ENCODE assay signal across 8 cellular contexts in the genomic region with DNA sequence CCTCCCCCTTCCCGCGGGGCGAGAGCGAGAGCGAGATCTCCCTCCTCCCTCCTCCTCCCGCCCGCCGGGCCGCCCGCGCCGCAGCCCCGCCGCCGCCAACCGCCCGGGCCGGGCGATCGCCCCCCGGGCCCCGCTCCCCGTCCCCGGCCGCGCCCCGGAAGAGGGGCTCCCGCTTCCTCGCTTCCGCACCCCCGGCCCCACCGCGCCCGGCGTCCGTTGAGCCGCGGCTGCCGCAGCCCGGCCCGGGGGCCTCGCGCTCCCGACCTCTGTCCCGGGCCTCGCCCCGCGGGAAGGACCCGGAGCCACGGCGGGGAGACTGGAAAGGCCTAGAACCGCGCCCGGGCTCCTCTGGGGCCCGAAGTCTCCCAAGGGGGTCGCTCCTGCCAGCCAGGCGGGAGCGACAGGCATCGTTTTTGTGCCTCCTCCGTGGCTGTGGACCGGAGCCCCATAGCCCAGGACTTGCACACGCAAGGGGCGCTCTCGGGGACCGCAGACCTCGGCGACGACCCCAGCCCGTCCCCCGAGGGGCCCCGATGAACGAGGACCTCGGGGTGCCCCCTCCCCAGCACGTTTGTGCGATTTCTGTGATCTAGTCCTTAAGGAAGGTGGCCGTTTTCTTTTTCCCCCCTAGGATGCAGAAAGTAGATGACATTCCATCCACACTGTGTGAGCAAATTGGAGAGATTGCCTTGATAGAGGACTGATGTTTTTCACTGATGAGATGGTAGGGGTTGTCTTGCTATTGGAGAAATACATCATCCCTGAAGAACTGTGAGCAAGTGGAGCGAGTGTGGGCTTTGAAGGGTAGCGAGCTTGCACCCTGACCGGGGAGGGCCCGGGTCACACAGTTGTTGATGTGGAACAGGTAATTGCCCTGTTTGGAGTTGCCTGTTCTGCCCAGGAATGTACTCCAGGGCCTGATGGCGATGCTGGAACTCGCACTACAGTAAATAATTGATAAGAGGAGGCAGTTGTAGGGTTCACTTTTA. TPM values are rescaled to one million over a fixed set of nuclear protein-coding genes. Genes with fewer than 3 reads are reported as not detected.
DNase-seq lines count a peak whose midpoint lies in the region; ATAC-seq, FAIRE-seq and TF ChIP-seq lines count a peak whose summit lies in the region.

No MANE protein-coding gene starts in this region.

- peaks cover 10% of the 10 kb centered on the region for H3K4me1 ChIP-seq in GM23338 (ENCODE audit: insufficient read depth)
- peaks cover 24% of the 10 kb centered on the region for H3K4me1 ChIP-seq in OCI-LY3 (ENCODE audit: low read length)
- peaks cover 18% of the 10 kb centered on the region for H3K4me1 ChIP-seq in colonic mucosa
- H3K4me1 ChIP-seq in uterus: peaks cover 0 to 3% of the 10 kb centered on the region in 2 donors

- H2AFZ ChIP-seq in GM23338 (no peak overlapping the region), OCI-LY3 (ENCODE audit: low read depth, low read length) (no peak overlapping the region; the same call in 1 of the 2 replicates)

- H3K27ac ChIP-seq in GM23338 (ENCODE audit: low read depth): peak overlapping the region; percentile 95
- H3K27ac ChIP-seq in OCI-LY3 (ENCODE audit: low read length): peak overlapping the region; percentile 87
- H3K27ac ChIP-seq in colonic mucosa: peak overlapping the region; percentile 89
- H3K27ac ChIP-seq in uterus: peak overlapping the region; percentile 98 to 99

- H3K4me1 Mint-ChIP-seq in GM23338 (peaks cover 43% of the 10 kb centered on the region), mesothelial cell of epicardium (peaks cover 48% of the 10 kb centered on the region)

- H3K9me3 ChIP-seq in OCI-LY3 (ENCODE audit: insufficient read depth, low read length): no peaks in the 10 kb centered on the region
- no peaks in the 10 kb centered on the region for H3K9me3 ChIP-seq in colonic mucosa
- H3K9me3 ChIP-seq in uterus: no peaks in the 10 kb centered on the region

- H3K9me3 Mint-ChIP-seq in GM23338 (no peaks in the 10 kb centered on the region), mesothelial cell of epicardium (no peaks in the 10 kb centered on the region)

- TF ChIP-seq POLR2A in GM12891 (IDR thresholded peaks at IDR 0.05; ENCODE audit: low read depth, low read length) (peak; percentile 41; the same call in 1 of the 2 replicates), uterus (IDR thresholded peaks at IDR 0.05) (no peak)

- H3K4me2 ChIP-seq in GM23338 (peak overlapping the region; percentile 99), OCI-LY3 (ENCODE audit: low read length) (peak overlapping the region; percentile 99)

- H3K4me3 Mint-ChIP-seq in GM23338 (peak overlapping the region; percentile 96), mesothelial cell of epicardium (peak overlapping the region; percentile 98)

- 0 out of 2 replicates have a peak, but pooled peaks cover 9% of the 10 kb centered on the region for H3F3A ChIP-seq in GM23338 (replicated peaks; ENCODE audit: low read depth)

- H3K9me2 ChIP-seq in GM23338 (ENCODE audit: insufficient read depth): no peaks in the 10 kb centered on the region

- intact Hi-C loops in colonic mucosa (cut with DNase I): no loop called here
- intact Hi-C loops in uterus (cut with DNase I; ENCODE audit: low total_unique reads): no loop called here

- no peaks in the 10 kb centered on the region for H3K27me3 ChIP-seq in GM23338 (ENCODE audit: insufficient read depth)
- H3K27me3 ChIP-seq in OCI-LY3 (ENCODE audit: low read depth, low read length): no peaks in the 10 kb centered on the region
- no peaks in the 10 kb centered on the region for H3K27me3 ChIP-seq in colonic mucosa
- no peaks in the 10 kb centered on the region for H3K27me3 ChIP-seq in uterus

- DNase-seq in GM12891 (ENCODE audit: insufficient read length, low spot score): no peak
- peak; percentile 33 for DNase-seq in GM23338 (ENCODE audit: low spot score)
- peak; percentile 49 for DNase-seq in colonic mucosa
- DNase-seq in mesothelial cell of epicardium (ENCODE audit: low spot score in 2 of 2, unreplicated experiment in 2 of 2): no peak
- no peak for DNase-seq in uterus
- DNase-seq in COLO829 (ENCODE audit: low spot score): no peak

- peaks cover 51% of the 10 kb centered on the region for H3K79me2 ChIP-seq in GM23338 (replicated peaks; ENCODE audit: insufficient read depth)
- H3K79me2 ChIP-seq in OCI-LY3 (ENCODE audit: low read length): peaks cover 54% of the 10 kb centered on the region

- H3K27ac Mint-ChIP-seq in GM23338: peak overlapping the region; percentile 96
- H3K27ac Mint-ChIP-seq in mesothelial cell of epicardium: peak overlapping the region; percentile 95

- H3K36me3 ChIP-seq in GM23338 (ENCODE audit: insufficient read depth) (no peaks in the 10 kb centered on the region; the same call in 1 of the 2 replicates), OCI-LY3 (replicated peaks; ENCODE audit: low read depth, low read length) (peaks cover 8% of the 10 kb centered on the region), colonic mucosa (no peaks in the 10 kb centered on the region), uterus (no peaks in the 10 kb centered on the region)

- TF ChIP-seq CTCF in GM23338 (conservative IDR thresholded peaks at IDR 0.05; ENCODE audit: low read depth in 2 of 2) (no peak), OCI-LY3 (IDR thresholded peaks at IDR 0.05; ENCODE audit: low read depth, low read length) (peak; percentile 29), colonic mucosa (IDR thresholded peaks at IDR 0.05) (no peak), mesothelial cell of epicardium (IDR thresholded peaks at IDR 0.05; ENCODE audit: unreplicated experiment) (no peak), uterus (IDR thresholded peaks at IDR 0.05) (no peak)

- no peak; the same call in 2 of the 3 replicates for ATAC-seq in GM23338
- ATAC-seq in GM19351 (IDR thresholded peaks at IDR 0.05; ENCODE audit: unreplicated experiment): no peak

- peaks cover 7% of the 10 kb centered on the region for H3K27me3 Mint-ChIP-seq in GM23338 (ENCODE audit: insufficient read depth, low read depth, poor library complexity)
- no peaks in the 10 kb centered on the region for H3K27me3 Mint-ChIP-seq in mesothelial cell of epicardium (ENCODE audit: low read depth)

- peaks cover 18% of the 10 kb centered on the region for H4K20me1 ChIP-seq in GM23338 (replicated peaks; ENCODE audit: insufficient read depth)
- H4K20me1 ChIP-seq in OCI-LY3 (ENCODE audit: insufficient read depth, low read length): 0 out of 2 replicates have a peak, but pooled peaks cover 12% of the 10 kb centered on the region

- no peak for FAIRE-seq in GM12891 (lab: Jason Lieb, UNC)

- peak overlapping the region; percentile 100 for H3K4me3 ChIP-seq in GM23338
- peak overlapping the region; percentile 100 for H3K4me3 ChIP-seq in OCI-LY3 (ENCODE audit: low read length)
- H3K4me3 ChIP-seq in colonic mucosa: peak overlapping the region; percentile 96
- H3K4me3 ChIP-seq in uterus: peak overlapping the region; percentile 96 to 98

- H3K36me3 Mint-ChIP-seq in GM23338 (ENCODE audit: low read depth): peaks cover 19% of the 10 kb centered on the region
- peaks cover 2% of the 10 kb centered on the region for H3K36me3 Mint-ChIP-seq in mesothelial cell of epicardium

- H3K9ac ChIP-seq in OCI-LY3 (ENCODE audit: low read length): peak overlapping the region; percentile 100
- H3K9ac ChIP-seq in colonic mucosa (ENCODE audit: low read depth in 2 of 2, low read length in 2 of 2): peak overlapping the region; percentile 84 to 100

TF ChIP-seq in GM12891, 5 proteins besides CTCF, POLR2A, EP300 and RAD21:
- no peak for TF ChIP-seq POU2F2 (IDR thresholded peaks at IDR 0.05; ENCODE audit: low read depth, low read length)
- no peak for TF ChIP-seq PAX5 (IDR thresholded peaks at IDR 0.05; ENCODE audit: insufficient read depth, low read length, severe bottlenecking)
- no peak; the same call in 1 of the 2 replicates for TF ChIP-seq POLR2AphosphoS5 (IDR thresholded peaks at IDR 0.05; ENCODE audit: low read depth, low read length)
- no peak; the same call in 1 of the 2 replicates for TF ChIP-seq TAF1 (IDR thresholded peaks at IDR 0.05; ENCODE audit: low read depth, low read length)
- TF ChIP-seq SPI1 (IDR thresholded peaks at IDR 0.05; ENCODE audit: low read depth, low read length): no peak
TF ChIP-seq in GM12891: peak in this region for 0.

TF ChIP-seq in GM23338, 12 proteins besides CTCF, POLR2A, EP300 and RAD21:
- TF ChIP-seq POLR2AphosphoS5 (IDR thresholded peaks at IDR 0.05; ENCODE audit: low read depth) (peak; percentile 16; the same call in 1 of the 2 replicates), ZNF331 (CRISPR knock-in tag; IDR thresholded peaks at IDR 0.05; ENCODE audit: low read depth) (no peak)

RNA-seq across cellular contexts. Expression of gene BANP, which starts 0.6 kb away (rescaled TPM):
- 11.9 TPM for polyA plus RNA-seq in GM12891 (2012; ENCODE audit: low read depth, missing spikeins)
- 30.0 and 48.0 TPM in 2 replicates for total RNA-seq in GM23338 (2014; rRNA removed; shearing (Covaris generic))
- 22.3 and 22.6 TPM in 2 replicates for polyA plus RNA-seq in GM23338 (2016; fragmentation: Nextera tagmentation; extraction: Ambion mirVana)
- total RNA-seq in colonic mucosa: 10 to 100 TPM; 18.6 to 29.7 TPM
- total RNA-seq in mesothelial cell of epicardium: 41.2 to 44.9 TPM (median 43.6 TPM) in 3 replicates
- 10 to 100 TPM in 3 of 4 donors, 1 to 10 TPM in 1; 7.4 to 45.5 (median 20.3) TPM for total RNA-seq in uterus

RNA-seq across cellular contexts. Expression of gene CA5A, which starts 15.5 kb away (rescaled TPM):
- 0.09 TPM for polyA plus RNA-seq in GM12891 (2012; ENCODE audit: low read depth, missing spikeins)
- not detected in 2 replicates for total RNA-seq in GM23338 (2014; rRNA removed; shearing (Covaris generic))
- not detected in 2 replicates for polyA plus RNA-seq in GM23338 (2016; fragmentation: Nextera tagmentation; extraction: Ambion mirVana)
- total RNA-seq in colonic mucosa: not detected
- total RNA-seq in mesothelial cell of epicardium: not detected in 3 replicates
- total RNA-seq in uterus: not detected

Comparison
In these comparisons a context has a peak if more than half of its experiments do, and no peak if none do; other contexts are left out.
1. DNase-seq: peak in GM23338 (single experiment) and colonic mucosa (single experiment); none in GM12891 (single experiment), mesothelial cell of epicardium (0 of 2), uterus (0 of 2) and COLO829 (single experiment).
2. Peak in every context shown above with its lines, with median percentiles within 50 percentile points of each other: H3K27ac ChIP-seq and H3K4me3 ChIP-seq.